20 cellular contexts compared by ENCODE assay signal in genomic region chr7:414681-415560, GRCh38.
DNase-seq lines count a peak whose midpoint lies in the region; FAIRE-seq and TF ChIP-seq lines count a peak whose summit lies in the region.
"Had no signal": no experiment of that assay in that cellular context is flagged by ENCODE, and none has a peak within 500 bp of the region (broad histone marks: within the 10 kb centered on the region; RNA-seq: fewer than 3 reads in every experiment).

No MANE protein-coding gene starts in this region.

- H3K4me3 ChIP-seq in H7 (ENCODE audit: insufficient read depth, low read depth, low read length) (no peak overlapping the region), NT2/D1 (ENCODE audit: insufficient read length, low read depth) (no peak overlapping the region), kidney (ENCODE audit: low read length in 2 of 2) (no peak overlapping the region)
- H3K4me3 ChIP-seq: HAP-1 had no signal

- peaks cover 22% of the 10 kb centered on the region; the same call in 1 of the 2 replicates for H3K9me3 ChIP-seq in NT2/D1 (ENCODE audit: insufficient read depth, low read length)
- H3K9me3 ChIP-seq in kidney (ENCODE audit: control insufficient read depth in 1 of 2, low read length in 2 of 2), result peaks cover 3 to 12% of the 10 kb centered on the region in 2 donors
- H3K9me3 ChIP-seq: HAP-1 had no signal

- no peak for FAIRE-seq in kidney (lab: Jason Lieb, UNC)
- FAIRE-seq: urothelium cell line had no signal

- intact Hi-C loops in kidney (cut with DNase I), result no loop called here
- intact Hi-C loops in posterior vena cava (cut with DNase I), result no loop called here

- no peaks in the 10 kb centered on the region for H3K27me3 ChIP-seq in H7 (ENCODE audit: control insufficient read depth, insufficient read depth, low read length)
- H3K27me3 ChIP-seq in NT2/D1 (ENCODE audit: insufficient read depth, insufficient read length), result peaks cover 5% of the 10 kb centered on the region

- TF ChIP-seq CTCF in kidney (IDR thresholded peaks at IDR 0.05; ENCODE audit: borderline replicate concordance, extremely low read depth, insufficient read depth), result no peak

- H3K4me1 ChIP-seq in NT2/D1 (ENCODE audit: insufficient read depth, insufficient read length), result peaks cover 4% of the 10 kb centered on the region
- no peaks in the 10 kb centered on the region for H3K4me1 ChIP-seq in kidney (ENCODE audit: control insufficient read depth in 1 of 2, insufficient read depth in 1 of 2, low read depth in 1 of 2, low read length in 2 of 2)
- H3K4me1 ChIP-seq: HAP-1 had no signal

- no peak overlapping the region for H3K27ac ChIP-seq in kidney (ENCODE audit: low read depth in 2 of 2, low read length in 2 of 2)
- H3K27ac ChIP-seq: C4-2B, RWPE1 had no signal

- H3K9ac ChIP-seq in NT2/D1 (ENCODE audit: insufficient read length, low read depth) (peak overlapping the region; percentile 44), kidney (ENCODE audit: low read length in 2 of 2) (no peak overlapping the region)

- peak; percentile 48 for DNase-seq in H7
- DNase-seq in NT2/D1 (ENCODE audit: low read depth, low spot score), result no peak
- peak; percentile 53 for DNase-seq in kidney
- peak; percentile 58 for DNase-seq in posterior vena cava (ENCODE audit: low spot score)
- no peak for DNase-seq in DMS53 treated with DMSO at 0.1 percent for 48 hours (lab: John Stamatoyannopoulos, UW; ENCODE audit: unreplicated experiment)
- DNase-seq in NOMO-1 (lab: John Stamatoyannopoulos, UW; ENCODE audit: unreplicated experiment in 2 of 2), result no peak
- DNase-seq in germinal center (ENCODE audit: low spot score), result no peak
- DNase-seq: activated CD4-positive, alpha-beta T cell treated with anti-CD3 and anti-CD28 coated beads for 4 hours; activated T-cell treated with anti-CD3 and anti-CD28 coated beads, Interleukin-2, amount 50 U/mL, for 48 hours; DMS79 treated with DMSO at 0.1 percent for 48 hours; GF-D8; MV-4-11; NCI-H146; NCI-H2107; NCI-H748 treated with DMSO at 0.1 percent for 48 hours; stimulated activated CD4-positive, alpha-beta T cell treated with anti-CD3 and anti-CD28 coated beads, Interleukin-2, amount 100 ng/mL, for 48 hours had no signal

- H3K36me3 ChIP-seq in H7 (replicated peaks; ENCODE audit: control insufficient read depth, insufficient read depth, low read length), result no peaks in the 10 kb centered on the region
- H3K36me3 ChIP-seq in NT2/D1 (ENCODE audit: insufficient read depth, insufficient read length, low read length), result no peaks in the 10 kb centered on the region
- no peaks in the 10 kb centered on the region for H3K36me3 ChIP-seq in kidney (ENCODE audit: control insufficient read depth in 1 of 2, insufficient read depth in 2 of 2, low read length in 2 of 2)
- H3K36me3 ChIP-seq: HAP-1 had no signal

Comparison
In these comparisons a context has a peak if more than half of its experiments do, and no peak if none do; other contexts are left out.
1. DNase-seq: peak in H7 (single experiment), kidney (single experiment) and posterior vena cava (single experiment); none in NT2/D1 (single experiment), DMS53 treated with DMSO at 0.1 percent for 48 hours (single experiment), NOMO-1 (0 of 2) and germinal center (single experiment).